Comparison of ENCODE assay signal across 8 cellular contexts in genomic region chr6:134111062-134111677, GRCh38. TPM values are rescaled to one million over a fixed set of nuclear protein-coding genes. Genes with fewer than 3 reads are reported as not detected.
DNase-seq lines count a peak whose midpoint lies in the region; ATAC-seq and TF ChIP-seq lines count a peak whose summit lies in the region.

No MANE protein-coding gene starts in this region.

- H3K36me3 ChIP-seq in OCI-LY3 (replicated peaks; ENCODE audit: low read depth, low read length) (no peaks in the 10 kb centered on the region), adrenal gland (replicated peaks in 1 of 2) (no peaks in the 10 kb centered on the region), iPS DF 6.9 (ENCODE audit: control insufficient read depth, insufficient read depth, low read length) (no peaks in the 10 kb centered on the region; the same call in 1 of the 2 replicates)

- DNase-seq in AG10803 (ENCODE audit: low read depth) = peak; percentile 46
- DNase-seq in adrenal gland = peak in 5 of 7 donors; percentile 28 to 60 (median 42)
- peak; percentile 39 for DNase-seq in iPS DF 6.9 (ENCODE audit: low read depth, low spot score)
- peak; percentile 4 to 38 (median 5) for DNase-seq in stimulated activated CD4-positive, alpha-beta T cell treated with anti-CD3 and anti-CD28 coated beads, TNF-alpha, amount 100 ng/mL, for 48 hours (ENCODE audit: low read depth in 3 of 3)
- no peak for DNase-seq in NCI-H128 (lab: John Stamatoyannopoulos, UW; ENCODE audit: unreplicated experiment)

- no peak overlapping the region for H2AFZ ChIP-seq in OCI-LY3 (ENCODE audit: low read depth, low read length)

- H3K4me2 ChIP-seq in OCI-LY3 (ENCODE audit: low read length) = no peak overlapping the region

- H3K4me1 ChIP-seq in OCI-LY3 (ENCODE audit: low read length) = no peaks in the 10 kb centered on the region
- no peaks in the 10 kb centered on the region for H3K4me1 ChIP-seq in adrenal gland (replicated peaks in 1 of 2)
- no peaks in the 10 kb centered on the region for H3K4me1 ChIP-seq in iPS DF 6.9 (ENCODE audit: control insufficient read depth, insufficient read depth, low read length)

- no peak overlapping the region for H3K27ac ChIP-seq in OCI-LY3 (ENCODE audit: low read length)
- H3K27ac ChIP-seq in adrenal gland = no peak overlapping the region
- H3K27ac ChIP-seq in iPS DF 6.9 (ENCODE audit: low read length) = no peak overlapping the region

- no peak overlapping the region for H3K4me3 ChIP-seq in AG10803 (ENCODE audit: low read length)
- no peak overlapping the region for H3K4me3 ChIP-seq in OCI-LY3 (ENCODE audit: low read length)
- no peak overlapping the region for H3K4me3 ChIP-seq in adrenal gland
- no peak overlapping the region for H3K4me3 ChIP-seq in iPS DF 6.9 (ENCODE audit: low read length)

- H4K20me1 ChIP-seq in OCI-LY3 (ENCODE audit: insufficient read depth, low read length) = no peaks in the 10 kb centered on the region

- H3K79me2 ChIP-seq in OCI-LY3 (ENCODE audit: low read length) = no peaks in the 10 kb centered on the region

- peak; percentile 84 for TF ChIP-seq CTCF in AG10803 (conservative IDR thresholded peaks at IDR 0.05; ENCODE audit: low read length)
- TF ChIP-seq CTCF in GM12872 (IDR thresholded peaks at IDR 0.05; ENCODE audit: insufficient read depth, low read depth, low read length) = peak; percentile 91
- peak; percentile 86 for TF ChIP-seq CTCF in OCI-LY3 (IDR thresholded peaks at IDR 0.05; ENCODE audit: low read depth, low read length)
- TF ChIP-seq CTCF in adrenal gland (IDR thresholded peaks at IDR 0.05) = peak; percentile 58 to 80 (median 74)

- no peak for TF ChIP-seq POLR2A in adrenal gland (IDR thresholded peaks at IDR 0.05)

- no peak overlapping the region for H3K9ac ChIP-seq in OCI-LY3 (ENCODE audit: low read length)

- intact Hi-C loops in adrenal gland (cut with DNase I) = loop anchor here in 1 of 2 donors (5.0 kb wide), 1 partner anchor 831 kb away; no protein-coding TSS in a partner anchor

- H3K9me3 ChIP-seq in OCI-LY3 (ENCODE audit: insufficient read depth, low read length) = no peaks in the 10 kb centered on the region
- H3K9me3 ChIP-seq in adrenal gland (replicated peaks in 1 of 3) = no peaks in the 10 kb centered on the region
- H3K9me3 ChIP-seq in iPS DF 6.9 (ENCODE audit: control insufficient read depth, insufficient read depth, low read length) = no peaks in the 10 kb centered on the region

- 52 to 66% (median 58%) methylated on average over 4 of the region's 4 CpGs for WGBS in adrenal gland, 4 donors
- no CpG with 5 or more reads among the region's 4 CpGs for WGBS in iPS DF 6.9 (ENCODE audit: insufficient coverage, insufficient read length)

- ATAC-seq in HG03342 (IDR thresholded peaks at IDR 0.05; ENCODE audit: unreplicated experiment) = peak; percentile 78

- H3K27me3 ChIP-seq in OCI-LY3 (ENCODE audit: low read depth, low read length) (no peaks in the 10 kb centered on the region), adrenal gland (peaks cover 5% of the 10 kb centered on the region), iPS DF 6.9 (ENCODE audit: control insufficient read depth, insufficient read depth, low read length) (no peaks in the 10 kb centered on the region)

RNA-seq across cellular contexts. Expression of gene SLC2A12, which starts 58.7 kb away (rescaled TPM):
- 1 to 10 TPM in 5 of 8 donors, under 1 TPM in 3; 0.49 to 2.4 (median 1.8) TPM for total RNA-seq in adrenal gland
- 1 to 10 TPM in 1 of 3 donors, under 1 TPM in 2; 0.37 to 1.5 (median 0.40) TPM for polyA plus RNA-seq in adrenal gland
